In genomic region chr19:52889931-52890330, GRCh38 we compare ENCODE assay signal across 16 cellular contexts.
"Had no signal": no experiment of that assay in that cellular context is flagged by ENCODE, and none has a peak within 500 bp of the region (broad histone marks: within the 10 kb centered on the region; RNA-seq: fewer than 3 reads in every experiment).

No MANE protein-coding gene starts in this region.

- H3K27ac ChIP-seq: coronary artery, heart left ventricle, neural progenitor cell, ovary, right atrium auricular region, sigmoid colon, skin epidermis, upper lobe of left lung, uterus had no signal

- H3K4me1 Mint-ChIP-seq: neural progenitor cell had no signal

- H3K4me3 Mint-ChIP-seq: natural killer cell, neural progenitor cell had no signal

- H3K9me3 Mint-ChIP-seq: natural killer cell had no signal

- H3K27ac Mint-ChIP-seq: neural progenitor cell had no signal

- DNase-seq: effector CD4-positive, alpha-beta T cell; heart left ventricle; hippocampal formation; kidney glomerular epithelial cell; mammary epithelial cell; natural killer cell; nucleus accumbens; ovary; sigmoid colon; stimulated activated naive CD4-positive, alpha-beta T cell; upper lobe of left lung; uterus had no signal
